In genomic region chr14:20680363-20680762, GRCh38 we compare ENCODE assay signal across 1 cellular context.
TF ChIP-seq lines count a peak whose summit lies in the region.

No MANE protein-coding gene starts in this region.

TF ChIP-seq in HCT116, 20 proteins besides CTCF, POLR2A, EP300 and RAD21 (continued from another document):
- TF ChIP-seq ZBTB33 (IDR thresholded peaks at IDR 0.05; ENCODE audit: extremely low read depth, insufficient replicate concordance, low read length) (no peak), SP1 (IDR thresholded peaks at IDR 0.05; ENCODE audit: low read depth) (no peak), REST (IDR thresholded peaks at IDR 0.05; ENCODE audit: low read depth) (no peak), EZH2phosphoT487 (IDR thresholded peaks at IDR 0.05; ENCODE audit: borderline replicate concordance) (no peak)
- TF ChIP-seq, protein P1, sequence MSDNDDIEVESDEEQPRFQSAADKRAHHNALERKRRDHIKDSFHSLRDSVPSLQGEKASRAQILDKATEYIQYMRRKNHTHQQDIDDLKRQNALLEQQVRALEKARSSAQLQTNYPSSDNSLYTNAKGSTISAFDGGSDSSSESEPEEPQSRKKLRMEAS (IDR thresholded peaks at IDR 0.05): no peak
- TF ChIP-seq, protein P2, sequence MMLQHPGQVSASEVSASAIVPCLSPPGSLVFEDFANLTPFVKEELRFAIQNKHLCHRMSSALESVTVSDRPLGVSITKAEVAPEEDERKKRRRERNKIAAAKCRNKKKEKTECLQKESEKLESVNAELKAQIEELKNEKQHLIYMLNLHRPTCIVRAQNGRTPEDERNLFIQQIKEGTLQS (IDR thresholded peaks at IDR 0.05): no peak
